ENCODE assay signal across 15 cellular contexts in the genomic region with DNA sequence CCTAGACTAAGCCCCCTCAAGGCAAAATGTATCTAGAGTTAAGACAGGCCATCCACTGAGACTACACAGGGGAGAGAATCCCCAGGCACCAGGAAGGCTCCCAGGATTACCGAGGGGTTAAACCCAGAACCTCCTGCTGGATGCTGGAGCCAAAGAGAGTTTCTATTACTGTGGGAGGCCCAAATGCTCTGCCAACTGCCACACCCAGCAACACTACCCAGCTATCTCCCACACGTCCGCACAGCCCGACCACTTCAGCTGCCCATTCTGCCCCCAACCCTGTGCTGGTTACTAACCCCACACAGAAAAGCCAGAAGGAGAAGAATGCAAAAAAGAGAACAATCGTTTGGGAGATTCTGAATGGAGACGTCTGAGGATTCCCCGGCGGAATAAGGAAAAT.
DNase-seq lines count a peak whose midpoint lies in the region; ATAC-seq lines count a peak whose summit lies in the region.
"Had no signal": no experiment of that assay in that cellular context is flagged by ENCODE, and none has a peak within 500 bp of the region (broad histone marks: within the 10 kb centered on the region; RNA-seq: fewer than 3 reads in every experiment).

No MANE protein-coding gene starts in this region.

- H3K36me3 Mint-ChIP-seq in stimulated activated naive CD8-positive, alpha-beta T cell treated with anti-CD3 and anti-CD28 coated beads, Interleukin-15, Interleukin-2, amounts not matched to agents 100 ng/mL and 50 ng/mL, for 24 hours (ENCODE audit: low read depth): peaks cover 55% of the 10 kb centered on the region
- peaks cover 0 to 90% (median 15%) of the 10 kb centered on the region in 3 donors for H3K36me3 Mint-ChIP-seq in naive thymus-derived CD8-positive, alpha-beta T cell

- H3K27me3 Mint-ChIP-seq in stimulated activated naive CD8-positive, alpha-beta T cell treated with anti-CD3 and anti-CD28 coated beads, Interleukin-15, Interleukin-2, amounts not matched to agents 100 ng/mL and 50 ng/mL, for 24 hours: no peaks in the 10 kb centered on the region
- no peaks in the 10 kb centered on the region for H3K27me3 Mint-ChIP-seq in naive thymus-derived CD8-positive, alpha-beta T cell
- H3K27me3 Mint-ChIP-seq: activated B cell treated with CpG ODN at 0.5 μM for 24 hours had no signal

- no peak overlapping the region for H3K4me3 Mint-ChIP-seq in stimulated activated naive CD8-positive, alpha-beta T cell treated with anti-CD3 and anti-CD28 coated beads, Interleukin-15, Interleukin-2, amounts not matched to agents 100 ng/mL and 50 ng/mL, for 24 hours
- H3K4me3 Mint-ChIP-seq in naive thymus-derived CD8-positive, alpha-beta T cell: peak overlapping the region in 2 of 10 donors; percentile 28 to 61
- H3K4me3 Mint-ChIP-seq: activated B cell treated with CpG ODN at 0.5 μM for 24 hours had no signal

- ATAC-seq in stimulated activated naive CD8-positive, alpha-beta T cell treated with anti-CD3 and anti-CD28 coated beads, Interleukin-15, Interleukin-2, amounts not matched to agents 100 U/mL and 50 U/mL, for 24 hours: no peak
- no peak for ATAC-seq in naive thymus-derived CD8-positive, alpha-beta T cell
- ATAC-seq in HG03175 (IDR thresholded peaks at IDR 0.05; ENCODE audit: unreplicated experiment) (no peak), GM19452 (IDR thresholded peaks at IDR 0.05; ENCODE audit: unreplicated experiment) (no peak)
- ATAC-seq: K562 had no signal

- H3K9me3 Mint-ChIP-seq in stimulated activated naive CD8-positive, alpha-beta T cell treated with anti-CD3 and anti-CD28 coated beads, Interleukin-15, Interleukin-2, amounts not matched to agents 100 ng/mL and 50 ng/mL, for 24 hours: no peaks in the 10 kb centered on the region
- no peaks in the 10 kb centered on the region for H3K9me3 Mint-ChIP-seq in naive thymus-derived CD8-positive, alpha-beta T cell
- H3K9me3 Mint-ChIP-seq: activated B cell treated with CpG ODN at 0.5 μM for 24 hours had no signal

- H3K27ac ChIP-seq in angular gyrus (ENCODE audit: low read depth, low read length): peak overlapping the region; percentile 22
- H3K27ac ChIP-seq: BLaER1, SJCRH30 had no signal

- peak overlapping the region; percentile 87 for H3K27ac Mint-ChIP-seq in stimulated activated naive CD8-positive, alpha-beta T cell treated with anti-CD3 and anti-CD28 coated beads, Interleukin-15, Interleukin-2, amounts not matched to agents 100 ng/mL and 50 ng/mL, for 24 hours
- H3K27ac Mint-ChIP-seq in naive thymus-derived CD8-positive, alpha-beta T cell: peak overlapping the region; percentile 32 to 94 (median 73)

- no peak for DNase-seq in stimulated activated naive CD8-positive, alpha-beta T cell treated with anti-CD3 and anti-CD28 coated beads, Interleukin-15, Interleukin-2, amounts not matched to agents 100 U/mL and 50 U/mL, for 24 hours
- no peak for DNase-seq in naive thymus-derived CD8-positive, alpha-beta T cell
- no peak for DNase-seq in NCI-H2171 (lab: John Stamatoyannopoulos, UW)
- no peak for DNase-seq in retina
- DNase-seq: activated B cell treated with CpG ODN at 0.5 μM for 24 hours, foreskin melanocyte, GDM1, NCI-H1930, SJCRH30 had no signal

- peaks cover 67% of the 10 kb centered on the region for H3K4me1 Mint-ChIP-seq in stimulated activated naive CD8-positive, alpha-beta T cell treated with anti-CD3 and anti-CD28 coated beads, Interleukin-15, Interleukin-2, amounts not matched to agents 100 ng/mL and 50 ng/mL, for 24 hours (ENCODE audit: low read depth)
- H3K4me1 Mint-ChIP-seq in naive thymus-derived CD8-positive, alpha-beta T cell: peaks cover 44 to 93% (median 87%) of the 10 kb centered on the region in 4 donors

- POLR2A ChIA-PET in naive thymus-derived CD8-positive, alpha-beta T cell (lab: Charles Lee): no interaction called here
